12 cellular contexts compared by ENCODE assay signal in the genomic region with DNA sequence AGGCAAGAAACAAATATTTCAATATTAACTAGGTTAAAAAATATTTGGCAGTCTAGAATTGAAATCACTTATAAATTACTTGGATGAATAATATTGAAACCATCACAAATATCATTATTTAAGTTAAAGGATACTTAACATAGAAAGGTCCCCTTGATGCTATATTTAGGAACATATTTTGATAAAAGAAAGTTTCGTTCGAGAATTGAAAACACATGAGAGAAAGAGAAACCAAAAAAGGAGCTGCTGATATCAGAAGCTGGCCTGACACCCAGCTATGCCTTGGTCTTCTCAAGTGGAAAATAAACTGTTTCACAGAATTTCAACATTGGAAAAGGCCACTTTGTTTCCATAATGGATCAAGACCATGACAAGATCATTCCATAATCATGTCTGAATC.
A peak's percentile ranks its signal among the peaks of the same experiment; 100 is the strongest.
DNase-seq lines count a peak whose midpoint lies in the region; ATAC-seq and TF ChIP-seq lines count a peak whose summit lies in the region.
"Had no signal": no experiment of that assay in that cellular context is flagged by ENCODE, and none has a peak within 500 bp of the region (broad histone marks: within the 10 kb centered on the region; RNA-seq: fewer than 3 reads in every experiment).

No MANE protein-coding gene starts in this region.

- peaks cover 8% of the 10 kb centered on the region for H3K9me3 Mint-ChIP-seq in activated CD8-positive, alpha-beta T cell treated with anti-CD3 and anti-CD28 coated beads for 36 hours

- H3K27me3 Mint-ChIP-seq in activated CD8-positive, alpha-beta T cell treated with anti-CD3 and anti-CD28 coated beads for 36 hours: peaks cover 2% of the 10 kb centered on the region

- no peak for TF ChIP-seq CTCF in activated CD8-positive, alpha-beta T cell treated with anti-CD3 and anti-CD28 coated beads for 36 hours (IDR thresholded peaks at IDR 0.05)

- peak overlapping the region; percentile 61 for H3K27ac Mint-ChIP-seq in activated CD8-positive, alpha-beta T cell treated with anti-CD3 and anti-CD28 coated beads for 36 hours
- H3K27ac Mint-ChIP-seq: activated naive CD4-positive, alpha-beta T cell treated with anti-CD3 and anti-CD28 coated beads, Interleukin-2, amount 50 U/mL, for 72 hours had no signal

- ATAC-seq in GM18511 (IDR thresholded peaks at IDR 0.05; ENCODE audit: unreplicated experiment) (peak; percentile 78), GM21447 (IDR thresholded peaks at IDR 0.05; ENCODE audit: unreplicated experiment) (peak; percentile 68), HG03175 (IDR thresholded peaks at IDR 0.05; ENCODE audit: unreplicated experiment) (peak; percentile 62)
- peak; percentile 24 for ATAC-seq in activated CD8-positive, alpha-beta T cell treated with anti-CD3 and anti-CD28 coated beads for 36 hours

- no peak overlapping the region for H3K4me3 Mint-ChIP-seq in activated CD8-positive, alpha-beta T cell treated with anti-CD3 and anti-CD28 coated beads for 36 hours

- peaks cover 16% of the 10 kb centered on the region for H3K4me1 Mint-ChIP-seq in activated CD8-positive, alpha-beta T cell treated with anti-CD3 and anti-CD28 coated beads for 36 hours (ENCODE audit: low read depth)

- POLR2A ChIA-PET in activated CD8-positive, alpha-beta T cell treated with anti-CD3 and anti-CD28 coated beads for 36 hours (lab: Charles Lee): no interaction called here

- DNase-seq in activated CD8-positive, alpha-beta T cell treated with anti-CD3 and anti-CD28 coated beads for 36 hours: no peak
- DNase-seq in NCI-H1417 (lab: John Stamatoyannopoulos, UW) (no peak), NCI-H1930 (lab: John Stamatoyannopoulos, UW) (no peak), HT-29 (ENCODE audit: low spot score) (no peak), epidermal melanocyte (ENCODE audit: insufficient read length, low spot score) (no peak)
- DNase-seq: esophagus squamous epithelium, MG63, substantia nigra had no signal

- intact Hi-C loops in activated CD8-positive, alpha-beta T cell treated with anti-CD3 and anti-CD28 coated beads for 36 hours (cut with micrococcal nuclease): no loop called here

- no peaks in the 10 kb centered on the region for H3K36me3 Mint-ChIP-seq in activated CD8-positive, alpha-beta T cell treated with anti-CD3 and anti-CD28 coated beads for 36 hours (ENCODE audit: low read depth)
- H3K36me3 Mint-ChIP-seq: activated naive CD4-positive, alpha-beta T cell treated with anti-CD3 and anti-CD28 coated beads, Interleukin-2, amount 50 U/mL, for 72 hours had no signal

- CTCF ChIA-PET in activated CD8-positive, alpha-beta T cell treated with anti-CD3 and anti-CD28 coated beads for 36 hours (lab: Charles Lee): no interaction called here

Comparison
In these comparisons a context has a peak if more than half of its experiments do, and no peak if none do; other contexts are left out.
1. ATAC-seq: peak in every context shown above with its lines; median percentile 78 in GM18511; 68 in GM21447; 62 in HG03175; 24 in activated CD8-positive, alpha-beta T cell treated with anti-CD3 and anti-CD28 coated beads for 36 hours.